ENCODE assay signal across 20 cellular contexts in genomic region chr9:134289241-134289875, GRCh38. TPM values are rescaled to one million over a fixed set of nuclear protein-coding genes. Genes with fewer than 3 reads are reported as not detected.
DNase-seq lines count a peak whose midpoint lies in the region; ATAC-seq and TF ChIP-seq lines count a peak whose summit lies in the region.
"Had no signal": no experiment of that assay in that cellular context is flagged by ENCODE, and none has a peak within 500 bp of the region (broad histone marks: within the 10 kb centered on the region; RNA-seq: fewer than 3 reads in every experiment).

No MANE protein-coding gene starts in this region.

- H2BK12ac ChIP-seq in neuronal stem cell (ENCODE audit: low read length), result no peak overlapping the region

- no peak overlapping the region for H2AFZ ChIP-seq in SK-N-SH (ENCODE audit: low read depth)
- H2AFZ ChIP-seq in neuronal stem cell (ENCODE audit: low read length), result no peak overlapping the region

- H3K36me3 ChIP-seq in SK-N-SH (replicated peaks in 1 of 2; ENCODE audit: control insufficient read depth in 1 of 2, insufficient read depth in 2 of 2, low read length in 1 of 2), result no peaks in the 10 kb centered on the region
- no peaks in the 10 kb centered on the region for H3K36me3 ChIP-seq in H7 (replicated peaks; ENCODE audit: control insufficient read depth, insufficient read depth, low read length)
- H3K36me3 ChIP-seq in left ventricle myocardium inferior, result no peaks in the 10 kb centered on the region
- H3K36me3 ChIP-seq in neuronal stem cell (replicated peaks in 1 of 2; ENCODE audit: control insufficient read depth in 2 of 2, insufficient read depth in 2 of 2, low read length in 2 of 2), result no peaks in the 10 kb centered on the region
- no peaks in the 10 kb centered on the region for H3K36me3 ChIP-seq in esophagus squamous epithelium
- H3K36me3 ChIP-seq: HAP-1, Peyer's patch had no signal

- TF ChIP-seq RAD21 in SK-N-SH (IDR thresholded peaks at IDR 0.05; ENCODE audit: low read length), result no peak

- no peaks in the 10 kb centered on the region for H3K9me2 ChIP-seq in SK-N-SH

- peaks cover 19% of the 10 kb centered on the region for H3K4me1 Mint-ChIP-seq in osteocyte (ENCODE audit: unreplicated experiment)
- peaks cover 4% of the 10 kb centered on the region for H3K4me1 Mint-ChIP-seq in CD4-positive, alpha-beta T cell (ENCODE audit: low read depth)

- intact Hi-C loops in left ventricle myocardium inferior (cut with micrococcal nuclease) (no loop called here), esophagus squamous epithelium (cut with DNase I) (no loop called here)
- intact Hi-C loops in CD4-positive, alpha-beta T cell (cut with DNase I, micrococcal nuclease), result no loop called here

- H3K9me3 ChIP-seq in SK-N-SH (no peaks in the 10 kb centered on the region), left ventricle myocardium inferior (replicated peaks) (no peaks in the 10 kb centered on the region), neuronal stem cell (replicated peaks in 1 of 2; ENCODE audit: control insufficient read depth in 2 of 2, insufficient read depth in 1 of 2, low read depth in 1 of 2, low read length in 2 of 2) (peaks cover 0 to 5% of the 10 kb centered on the region in 2 donors), esophagus squamous epithelium (no peaks in the 10 kb centered on the region)
- H3K9me3 ChIP-seq in CD4-positive, alpha-beta T cell (ENCODE audit: control insufficient read depth, low read length), result no peaks in the 10 kb centered on the region
- H3K9me3 ChIP-seq: HAP-1, Peyer's patch had no signal

- no peaks in the 10 kb centered on the region for H3K9me3 Mint-ChIP-seq in osteocyte (ENCODE audit: unreplicated experiment)
- no peaks in the 10 kb centered on the region for H3K9me3 Mint-ChIP-seq in CD4-positive, alpha-beta T cell

- CTCF ChIA-PET in SK-N-SH (lab: Yijun Ruan, JAX), result interaction anchor here (1.3 to 2.1 kb wide), 2 partner anchors 154 to 160 kb away, joined by 3 to 5 read pairs; no protein-coding TSS in a partner anchor
- CTCF ChIA-PET in CD4-positive, alpha-beta T cell (lab: Charles Lee), result interaction anchor here (1.4 kb wide), 1 partner anchor 119 kb away, joined by 3 read pairs; no protein-coding TSS in a partner anchor

- POLR2A ChIA-PET in SK-N-SH (lab: Yijun Ruan, JAX), result no interaction called here
- POLR2A ChIA-PET in CD4-positive, alpha-beta T cell (lab: Charles Lee), result no interaction called here

- ATAC-seq in SK-N-SH treated with all-trans-retinoic acid at 6 μM for 48 hours, result no peak
- no peak for ATAC-seq in CD4-positive, alpha-beta T cell (ENCODE audit: poor library complexity)

- H3K79me2 ChIP-seq in SK-N-SH (ENCODE audit: insufficient read depth), result no peaks in the 10 kb centered on the region

- H3K36me3 Mint-ChIP-seq in osteocyte (ENCODE audit: unreplicated experiment), result no peaks in the 10 kb centered on the region
- H3K36me3 Mint-ChIP-seq in CD4-positive, alpha-beta T cell (ENCODE audit: low read depth), result no peaks in the 10 kb centered on the region

- TF ChIP-seq POLR2A in esophagus squamous epithelium (IDR thresholded peaks at IDR 0.05), result no peak

- H4K8ac ChIP-seq in neuronal stem cell (ENCODE audit: low read depth, low read length), result no peak overlapping the region

- H3K18ac ChIP-seq in neuronal stem cell (ENCODE audit: low read length), result no peak overlapping the region

- no peaks in the 10 kb centered on the region for H3F3A ChIP-seq in SK-N-SH (replicated peaks; ENCODE audit: insufficient read depth)

- H3K27ac Mint-ChIP-seq in osteocyte (ENCODE audit: unreplicated experiment), result no peak overlapping the region
- no peak overlapping the region for H3K27ac Mint-ChIP-seq in CD4-positive, alpha-beta T cell

- H3K27ac ChIP-seq in SK-N-SH (ENCODE audit: low read depth in 2 of 2, low read length in 1 of 2) (no peak overlapping the region), left ventricle myocardium inferior (replicated peaks) (no peak overlapping the region), neuronal stem cell (replicated peaks; ENCODE audit: low read length) (no peak overlapping the region), esophagus squamous epithelium (no peak overlapping the region)
- H3K27ac ChIP-seq in CD4-positive, alpha-beta T cell (ENCODE audit: low read depth, low read length), result no peak overlapping the region
- H3K27ac ChIP-seq: C4-2B, KMS-11, Peyer's patch had no signal

- TF ChIP-seq CTCF in SK-N-SH (IDR thresholded peaks at IDR 0.05) (no peak), left ventricle myocardium inferior (IDR thresholded peaks at IDR 0.05; ENCODE audit: borderline replicate concordance) (no peak), osteocyte (IDR thresholded peaks at IDR 0.05) (no peak), esophagus squamous epithelium (IDR thresholded peaks at IDR 0.05) (no peak)
- no peak for TF ChIP-seq CTCF in CD4-positive, alpha-beta T cell (IDR thresholded peaks at IDR 0.05)

- H3K23ac ChIP-seq in neuronal stem cell (ENCODE audit: low read depth, low read length, poor library complexity), result no peak overlapping the region

- H2BK120ac ChIP-seq in neuronal stem cell (ENCODE audit: low read depth, low read length), result no peak overlapping the region

- H4K91ac ChIP-seq in neuronal stem cell (ENCODE audit: low read depth, low read length, poor library complexity), result no peak overlapping the region

- no peak overlapping the region for H3K4ac ChIP-seq in neuronal stem cell (ENCODE audit: low read length)

- H3K27me3 ChIP-seq in SK-N-SH (ENCODE audit: insufficient read depth) (no peaks in the 10 kb centered on the region), H7 (ENCODE audit: control insufficient read depth, insufficient read depth, low read length) (no peaks in the 10 kb centered on the region), left ventricle myocardium inferior (ENCODE audit: low read depth) (no peaks in the 10 kb centered on the region), neuronal stem cell (ENCODE audit: control insufficient read depth in 3 of 3, insufficient read depth in 3 of 3, low read depth in 1 of 3, low read length in 3 of 3) (peaks cover 0 to 38% (median 0%) of the 10 kb centered on the region in 3 experiments), esophagus squamous epithelium (peaks cover 0 to 42% (median 0%) of the 10 kb centered on the region in 4 donors)
- no peaks in the 10 kb centered on the region for H3K27me3 ChIP-seq in CD4-positive, alpha-beta T cell (ENCODE audit: control insufficient read depth, insufficient read depth, low read length)
- H3K27me3 ChIP-seq: Peyer's patch had no signal

- H2BK15ac ChIP-seq in neuronal stem cell (ENCODE audit: low read length), result no peak overlapping the region

- peak overlapping the region; percentile 26 for H2AK5ac ChIP-seq in neuronal stem cell (ENCODE audit: low read depth, low read length)

- no peak overlapping the region for H3K14ac ChIP-seq in neuronal stem cell (ENCODE audit: low read length)

- H3K27me3 Mint-ChIP-seq in osteocyte (ENCODE audit: unreplicated experiment), result no peaks in the 10 kb centered on the region
- no peaks in the 10 kb centered on the region for H3K27me3 Mint-ChIP-seq in CD4-positive, alpha-beta T cell

- H3K9ac ChIP-seq in SK-N-SH (no peak overlapping the region), neuronal stem cell (ENCODE audit: low read depth, low read length, poor library complexity) (no peak overlapping the region)
- H3K9ac ChIP-seq: KMS-11 had no signal

- H3K4me2 ChIP-seq in SK-N-SH (no peak overlapping the region), neuronal stem cell (ENCODE audit: insufficient read depth, low read length, poor library complexity, severe bottlenecking) (no peak overlapping the region)
- H3K4me2 ChIP-seq: KMS-11 had no signal

- no peak overlapping the region for H2BK5ac ChIP-seq in neuronal stem cell (ENCODE audit: low read length)

- H3K4me3 ChIP-seq in SK-N-SH (ENCODE audit: low read depth in 2 of 2, low read length in 1 of 2) (no peak overlapping the region), H7 (ENCODE audit: insufficient read depth, low read depth, low read length) (no peak overlapping the region), left ventricle myocardium inferior (no peak overlapping the region), neuronal stem cell (ENCODE audit: low read length in 2 of 2) (no peak overlapping the region), esophagus squamous epithelium (no peak overlapping the region)
- H3K4me3 ChIP-seq: HAP-1, Peyer's patch had no signal

- 47% methylated on average over 7 of the region's 12 CpGs for WGBS in SK-N-SH (ENCODE audit: low lambda C conversion rate)
- no CpG with 5 or more reads among the region's 12 CpGs for WGBS in neuronal stem cell (ENCODE audit: extremely low coverage in 2 of 2, insufficient read length in 2 of 2, insufficient replicate concordance in 1 of 2), 2 donors
- 82 to 92% methylated on average over 2 to 6 of the region's 12 CpGs for WGBS in esophagus squamous epithelium, 2 donors

- no peak overlapping the region for H3K4me3 Mint-ChIP-seq in osteocyte (ENCODE audit: unreplicated experiment)
- H3K4me3 Mint-ChIP-seq in CD4-positive, alpha-beta T cell, result no peak overlapping the region

- no peak for TF ChIP-seq EP300 in SK-N-SH (IDR thresholded peaks at IDR 0.05; ENCODE audit: borderline replicate concordance in 1 of 2, low read depth in 1 of 2, low read length in 1 of 2)

- H3K79me1 ChIP-seq in neuronal stem cell (ENCODE audit: low read depth, low read length), result peaks cover 2% of the 10 kb centered on the region

- DNase-seq in SK-N-SH (peak; percentile 24), H7 (peak; percentile 53), left ventricle myocardium inferior (peak; percentile 9), neuronal stem cell (ENCODE audit: low spot score) (no peak), osteocyte (ENCODE audit: extremely low spot score, unreplicated experiment) (no peak), esophagus squamous epithelium (lab: John Stamatoyannopoulos, UW) (no peak)
- DNase-seq in CD4-positive, alpha-beta T cell, result no peak
- DNase-seq: 8988T, DMS79, IMR-90, NCI-H1105, NCI-H146, NCI-H2029, NCI-H345, NCI-H82, Peyer's patch had no signal

- H3K4me1 ChIP-seq in SK-N-SH (ENCODE audit: control insufficient read depth in 1 of 2, insufficient read depth in 2 of 2, low read depth in 1 of 2, low read length in 1 of 2) (peaks cover 3 to 42% of the 10 kb centered on the region in 2 experiments; a peak in 1 of 4 replicates), left ventricle myocardium inferior (peaks cover 26% of the 10 kb centered on the region), neuronal stem cell (ENCODE audit: control insufficient read depth in 2 of 2, insufficient read depth in 1 of 2, low read depth in 1 of 2, low read length in 2 of 2) (peaks cover 10% of the 10 kb centered on the region in 2 donors), esophagus squamous epithelium (peaks cover 8 to 49% (median 15%) of the 10 kb centered on the region in 3 donors)
- H3K4me1 ChIP-seq: HAP-1 had no signal

- no peaks in the 10 kb centered on the region for H4K20me1 ChIP-seq in SK-N-SH (ENCODE audit: insufficient read depth)

RNA-seq across cellular contexts. Expression of gene RXRA, which starts 36.9 kb away (rescaled TPM):
- 5.2 and 7.6 TPM in 2 replicates for polyA plus RNA-seq in SK-N-SH (2012; rRNA removed)
- 3.4 and 5.5 TPM in 2 replicates for polyA plus RNA-seq in SK-N-SH (2012; cell fraction: cytosol; rRNA removed)
- 8.0 and 8.8 TPM in 2 replicates for polyA plus RNA-seq in SK-N-SH (2012; cell fraction: nucleus; rRNA removed)
- 17.7 and 23.2 TPM in 2 replicates for total RNA-seq in H7 (2014; rRNA removed; shearing (Covaris generic))
- total RNA-seq in left ventricle myocardium inferior, result 57.1 TPM
- polyA plus RNA-seq in neuronal stem cell (2013, experiment 1 of 2), result 36.1 TPM
- polyA plus RNA-seq in neuronal stem cell (2013, experiment 2 of 2), result 36.3 TPM
- 76.4 and 82.2 TPM in 2 replicates for total RNA-seq in osteocyte
- total RNA-seq in CD4-positive, alpha-beta T cell, result 1 to 10 TPM; 7.3 to 8.4 TPM
- 10 to 100 TPM; 41.8 to 83.1 (median 50.4) TPM for total RNA-seq in esophagus squamous epithelium

Comparison
In these comparisons a context has a peak if more than half of its experiments do, and no peak if none do; other contexts are left out.
1. DNase-seq: peak in SK-N-SH (single experiment), H7 (single experiment) and left ventricle myocardium inferior (single experiment); none in neuronal stem cell (single experiment), osteocyte (single experiment), CD4-positive, alpha-beta T cell (0 of 10) and esophagus squamous epithelium (single experiment).